15 cellular contexts compared by ENCODE assay signal in genomic region chr5:127867006-127867788, GRCh38.
DNase-seq lines count a peak whose midpoint lies in the region; ATAC-seq, FAIRE-seq and TF ChIP-seq lines count a peak whose summit lies in the region.
"Had no signal": no experiment of that assay in that cellular context is flagged by ENCODE, and none has a peak within 500 bp of the region (broad histone marks: within the 10 kb centered on the region; RNA-seq: fewer than 3 reads in every experiment).

No MANE protein-coding gene starts in this region.

- TF ChIP-seq CTCF in GM12878 (IDR thresholded peaks at IDR 0.05 in 2 of 3, conservative IDR thresholded peaks at IDR 0.05 in 1 of 3; ENCODE audit: control insufficient read depth in 2 of 3, extremely low read depth in 1 of 3, insufficient read depth in 1 of 3, low read depth in 3 of 3, low read length in 3 of 3) (no peak), stomach (IDR thresholded peaks at IDR 0.05) (no peak), HepG2 (CRISPR knock-in tag; IDR thresholded peaks at IDR 0.05) (no peak)

- intact Hi-C loops in GM12878 (cut with micrococcal nuclease; ENCODE audit: unreplicated experiment), result no loop called here
- intact Hi-C loops in stomach (cut with DNase I; ENCODE audit: low total_unique reads), result no loop called here
- intact Hi-C loops in HepG2 (cut with micrococcal nuclease; ENCODE audit: unreplicated experiment), result no loop called here

- 13% methylated on average over 6 of the region's 6 CpGs for WGBS in GM12878 (ENCODE audit: insufficient coverage, insufficient replicate concordance, low lambda C conversion rate, missing lambda C conversion rate)
- WGBS in stomach, 5 donors, result 52 to 63% (median 55%) methylated on average over 6 of the region's 6 CpGs
- WGBS in HepG2 (ENCODE audit: low lambda C conversion rate), result 3% methylated on average over 6 of the region's 6 CpGs

- no peaks in the 10 kb centered on the region for H3K36me3 ChIP-seq in BLaER1
- no peaks in the 10 kb centered on the region for H3K36me3 ChIP-seq in GM12878 (ENCODE audit: control insufficient read depth in 2 of 2, insufficient read depth in 2 of 2, low read length in 1 of 2)
- H3K36me3 ChIP-seq in stomach, result no peaks in the 10 kb centered on the region
- no peaks in the 10 kb centered on the region for H3K36me3 ChIP-seq in HepG2 (replicated peaks in 1 of 2; ENCODE audit: control insufficient read depth in 1 of 2, insufficient read depth in 2 of 2, low read length in 2 of 2)

- peak; percentile 51 for ATAC-seq in GM19463 (IDR thresholded peaks at IDR 0.05; ENCODE audit: unreplicated experiment)
- peak; percentile 84 for ATAC-seq in HG03097 (IDR thresholded peaks at IDR 0.05; ENCODE audit: low FRiP score, unreplicated experiment)
- ATAC-seq in GM12878, result peak; percentile 79
- no peak for ATAC-seq in HepG2
- ATAC-seq: natural killer cell had no signal

- CTCF ChIA-PET in GM12878 (lab: Yijun Ruan, JAX) (interaction anchor here (0.6 to 3.7 kb wide), 14 partner anchors 9 to 445 kb away, joined by 3 to 24 read pairs (median 6); no protein-coding TSS in a partner anchor), HepG2 (lab: Yijun Ruan, JAX; ENCODE audit: low intra/inter-chr PET ratio, low total read pairs) (no interaction called here)

- in situ Hi-C loops in GM12878 (cut with MboI) (no loop called here), HepG2 (cut with HindIII; ENCODE audit: extremely low pct_ligation_motif_present, low pct_unique_long_range_greater_than_20kb) (no loop called here)

- SMC1A ChIA-PET in GM12878 (lab: Charles Lee; ENCODE audit: uncharacterized antibody, unreplicated experiment), result interaction anchor here (0.7 to 3.8 kb wide), 23 partner anchors 8 to 334 kb away, joined by 3 to 24 read pairs (median 5); no protein-coding TSS in a partner anchor

- no peaks in the 10 kb centered on the region for H3K79me2 ChIP-seq in GM12878 (ENCODE audit: control insufficient read depth, insufficient read depth, low read length)
- H3K79me2 ChIP-seq in HepG2 (ENCODE audit: insufficient read depth, low read length), result no peaks in the 10 kb centered on the region

- no peak overlapping the region for H3K9ac ChIP-seq in BLaER1
- H3K9ac ChIP-seq in GM12878 (ENCODE audit: control insufficient read depth, insufficient read depth, low read length), result no peak overlapping the region
- H3K9ac ChIP-seq in HepG2 (ENCODE audit: insufficient read depth, low read depth, low read length), result no peak overlapping the region

- RAD21 ChIA-PET in GM12878 (lab: Charles Lee; ENCODE audit: unreplicated experiment), result interaction anchor here (0.7 to 3.3 kb wide), 13 partner anchors 8 to 335 kb away, joined by 3 to 12 read pairs (median 3); no protein-coding TSS in a partner anchor

- no peak for DNase-seq in GM12878 (ENCODE audit: low read depth, low spot score)
- DNase-seq in KG1 (lab: John Stamatoyannopoulos, UW), result no peak
- DNase-seq in stomach, result no peak
- DNase-seq in NCI-H1417 (lab: John Stamatoyannopoulos, UW), result no peak
- DNase-seq in HepG2 (ENCODE audit: low spot score), result no peak
- DNase-seq: natural killer cell; NCI-H1930; stimulated activated CD4-positive, alpha-beta T cell treated with anti-CD3 and anti-CD28 coated beads, Interleukin-15, amount 100 ng/mL, for 24 hours had no signal

- TF ChIP-seq RAD21 in GM12878 (IDR thresholded peaks at IDR 0.05; ENCODE audit: insufficient read depth, low read depth, low read length) (no peak), HepG2 (CRISPR knock-in tag; IDR thresholded peaks at IDR 0.05) (no peak)

- no peak overlapping the region for H3K4me3 ChIP-seq in BLaER1
- H3K4me3 ChIP-seq in GM12878, result no peak overlapping the region
- no peak overlapping the region for H3K4me3 ChIP-seq in stomach
- H3K4me3 ChIP-seq in HepG2 (replicated peaks in 1 of 3; ENCODE audit: insufficient read depth in 1 of 3, low read depth in 2 of 3, low read length in 3 of 3), result no peak overlapping the region

- H4K20me1 ChIP-seq in BLaER1 (no peaks in the 10 kb centered on the region), GM12878 (ENCODE audit: control insufficient read depth, insufficient read depth) (no peaks in the 10 kb centered on the region), HepG2 (ENCODE audit: insufficient read depth, low read length) (no peaks in the 10 kb centered on the region)

- TF ChIP-seq POLR2A in GM12878 (IDR thresholded peaks at IDR 0.05; ENCODE audit: low read depth, low read length), result no peak
- no peak for TF ChIP-seq POLR2A in stomach (IDR thresholded peaks at IDR 0.05)
- no peak for TF ChIP-seq POLR2A in HepG2 (IDR thresholded peaks at IDR 0.05; ENCODE audit: insufficient read depth in 1 of 2, low read depth in 2 of 2, low read length in 2 of 2)

- peak overlapping the region; percentile 26 for H3K4me2 ChIP-seq in BLaER1
- H3K4me2 ChIP-seq in GM12878 (ENCODE audit: control insufficient read depth, insufficient read depth), result no peak overlapping the region
- no peak overlapping the region for H3K4me2 ChIP-seq in HepG2 (ENCODE audit: low read depth, low read length)

- no peak for TF ChIP-seq EP300 in GM12878 (IDR thresholded peaks at IDR 0.05; ENCODE audit: borderline replicate concordance in 1 of 2, control insufficient read depth in 1 of 2, low read depth in 2 of 2, low read length in 2 of 2)
- TF ChIP-seq EP300 in stomach (IDR thresholded peaks at IDR 0.05), result no peak
- no peak for TF ChIP-seq EP300 in HepG2 (IDR thresholded peaks at IDR 0.05; ENCODE audit: low read depth in 2 of 2, low read length in 2 of 2)
- TF ChIP-seq EP300 in HepG2 (CRISPR knock-in tag; IDR thresholded peaks at IDR 0.05; ENCODE audit: borderline replicate concordance), result no peak

- H3K9me3 ChIP-seq in BLaER1 (no peaks in the 10 kb centered on the region), GM12878 (replicated peaks; ENCODE audit: control insufficient read depth, insufficient read depth, low read length) (no peaks in the 10 kb centered on the region), stomach (no peaks in the 10 kb centered on the region), HepG2 (ENCODE audit: low read length) (no peaks in the 10 kb centered on the region)

- BruUV-seq in GM12878 (replicated peaks; lab: Mats Ljungman, UMichigan), result no TSS peak
- BruUV-seq in HepG2 (replicated peaks; lab: Mats Ljungman, UMichigan), result no TSS peak

- H3K27me3 ChIP-seq in BLaER1, result no peaks in the 10 kb centered on the region
- no peaks in the 10 kb centered on the region for H3K27me3 ChIP-seq in GM12878 (replicated peaks in 1 of 2; ENCODE audit: control insufficient read depth in 2 of 2, insufficient read depth in 2 of 2, low read length in 1 of 2)
- H3K27me3 ChIP-seq in stomach, result no peaks in the 10 kb centered on the region
- H3K27me3 ChIP-seq in HepG2 (ENCODE audit: control insufficient read depth in 1 of 2, insufficient read depth in 2 of 2, low read length in 2 of 2), result no peaks in the 10 kb centered on the region

- H3K27ac ChIP-seq in BLaER1, result no peak overlapping the region
- H3K27ac ChIP-seq in GM12878 (ENCODE audit: control insufficient read depth, insufficient read depth), result no peak overlapping the region
- H3K27ac ChIP-seq in stomach, result no peak overlapping the region
- no peak overlapping the region for H3K27ac ChIP-seq in HepG2 (ENCODE audit: extremely low read length, insufficient read depth, low read length)
- H3K27ac ChIP-seq: epithelial cell of prostate had no signal

- POLR2A ChIA-PET in GM12878 (lab: Charles Lee), result interaction anchor here (0.6 to 0.9 kb wide), 3 partner anchors 22 to 25 kb away, joined by 3 read pairs; no protein-coding TSS in a partner anchor
- POLR2A ChIA-PET in HepG2 (lab: Yijun Ruan, JAX), result no interaction called here

- H2AFZ ChIP-seq in GM12878 (ENCODE audit: control insufficient read depth, low read depth, low read length) (no peak overlapping the region), HepG2 (ENCODE audit: low read length) (no peak overlapping the region)

- FAIRE-seq in GM12878 (lab: Jason Lieb, UNC), result no peak
- no peak for FAIRE-seq in HepG2 (lab: Jason Lieb, UNC)
- FAIRE-seq: HTR-8/SVneo, RCC 7860, TTC549 had no signal

- H3K4me1 ChIP-seq in BLaER1 (peaks cover 11% of the 10 kb centered on the region), GM12878 (ENCODE audit: control insufficient read depth, insufficient read depth, low read length) (no peaks in the 10 kb centered on the region), stomach (peaks cover 0 to 34% (median 10%) of the 10 kb centered on the region in 4 donors), HepG2 (ENCODE audit: insufficient read depth, low read length) (0 out of 2 replicates have a peak, but pooled peaks cover 6% of the 10 kb centered on the region)

TF ChIP-seq in GM12878, 131 proteins besides CTCF, POLR2A, EP300 and RAD21:
- TF ChIP-seq ZBTB33 (IDR thresholded peaks at IDR 0.05) (no peak), MEF2B (IDR thresholded peaks at IDR 0.05; ENCODE audit: partially characterized antibody, poor library complexity, severe bottlenecking) (peak; percentile 78)

TF ChIP-seq in HepG2, 621 proteins besides CTCF, POLR2A, EP300 and RAD21:
- TF ChIP-seq EZH2 (conservative IDR thresholded peaks at IDR 0.05; ENCODE audit: low read depth, low read length), result no peak
TF ChIP-seq in HepG2: peak in this region for 0.
